Comparison of ENCODE assay signal across 1 cellular context in the genomic region with DNA sequence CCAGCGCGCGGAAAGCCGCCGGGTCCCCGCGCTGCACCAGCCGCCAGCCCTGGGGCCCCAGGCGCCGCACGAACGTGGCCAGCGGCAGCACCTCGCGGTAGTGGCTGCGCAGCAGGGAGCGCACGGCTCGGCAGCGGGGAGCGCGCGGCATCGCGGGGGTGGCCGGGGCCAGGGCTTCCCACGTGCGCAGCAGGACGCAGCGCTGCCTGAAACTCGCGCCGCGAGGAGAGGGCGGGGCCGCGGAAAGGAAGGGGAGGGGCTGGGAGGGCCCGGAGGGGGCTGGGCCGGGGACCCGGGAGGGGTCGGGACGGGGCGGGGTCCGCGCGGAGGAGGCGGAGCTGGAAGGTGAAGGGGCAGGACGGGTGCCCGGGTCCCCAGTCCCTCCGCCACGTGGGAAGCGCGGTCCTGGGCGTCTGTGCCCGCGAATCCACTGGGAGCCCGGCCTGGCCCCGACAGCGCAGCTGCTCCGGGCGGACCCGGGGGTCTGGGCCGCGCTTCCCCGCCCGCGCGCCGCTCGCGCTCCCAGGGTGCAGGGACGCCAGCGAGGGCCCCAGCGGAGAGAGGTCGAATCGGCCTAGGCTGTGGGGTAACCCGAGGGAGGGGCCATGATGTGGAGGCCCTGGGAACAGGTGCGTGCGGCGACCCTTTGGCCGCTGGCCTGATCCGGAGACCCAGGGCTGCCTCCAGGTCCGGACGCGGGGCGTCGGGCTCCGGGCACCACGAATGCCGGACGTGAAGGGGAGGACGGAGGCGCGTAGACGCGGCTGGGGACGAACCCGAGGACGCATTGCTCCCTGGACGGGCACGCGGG.
TF ChIP-seq lines count a peak whose summit lies in the region.

A gene (minus strand): TSS at position 230 of the 811 bp plus-strand sequence. CDS start 79 bp downstream, at position 151.

TF ChIP-seq in WTC11, 78 proteins besides CTCF, POLR2A, EP300 and RAD21 (continued from another document and continues in another):
- TF ChIP-seq, protein P1, sequence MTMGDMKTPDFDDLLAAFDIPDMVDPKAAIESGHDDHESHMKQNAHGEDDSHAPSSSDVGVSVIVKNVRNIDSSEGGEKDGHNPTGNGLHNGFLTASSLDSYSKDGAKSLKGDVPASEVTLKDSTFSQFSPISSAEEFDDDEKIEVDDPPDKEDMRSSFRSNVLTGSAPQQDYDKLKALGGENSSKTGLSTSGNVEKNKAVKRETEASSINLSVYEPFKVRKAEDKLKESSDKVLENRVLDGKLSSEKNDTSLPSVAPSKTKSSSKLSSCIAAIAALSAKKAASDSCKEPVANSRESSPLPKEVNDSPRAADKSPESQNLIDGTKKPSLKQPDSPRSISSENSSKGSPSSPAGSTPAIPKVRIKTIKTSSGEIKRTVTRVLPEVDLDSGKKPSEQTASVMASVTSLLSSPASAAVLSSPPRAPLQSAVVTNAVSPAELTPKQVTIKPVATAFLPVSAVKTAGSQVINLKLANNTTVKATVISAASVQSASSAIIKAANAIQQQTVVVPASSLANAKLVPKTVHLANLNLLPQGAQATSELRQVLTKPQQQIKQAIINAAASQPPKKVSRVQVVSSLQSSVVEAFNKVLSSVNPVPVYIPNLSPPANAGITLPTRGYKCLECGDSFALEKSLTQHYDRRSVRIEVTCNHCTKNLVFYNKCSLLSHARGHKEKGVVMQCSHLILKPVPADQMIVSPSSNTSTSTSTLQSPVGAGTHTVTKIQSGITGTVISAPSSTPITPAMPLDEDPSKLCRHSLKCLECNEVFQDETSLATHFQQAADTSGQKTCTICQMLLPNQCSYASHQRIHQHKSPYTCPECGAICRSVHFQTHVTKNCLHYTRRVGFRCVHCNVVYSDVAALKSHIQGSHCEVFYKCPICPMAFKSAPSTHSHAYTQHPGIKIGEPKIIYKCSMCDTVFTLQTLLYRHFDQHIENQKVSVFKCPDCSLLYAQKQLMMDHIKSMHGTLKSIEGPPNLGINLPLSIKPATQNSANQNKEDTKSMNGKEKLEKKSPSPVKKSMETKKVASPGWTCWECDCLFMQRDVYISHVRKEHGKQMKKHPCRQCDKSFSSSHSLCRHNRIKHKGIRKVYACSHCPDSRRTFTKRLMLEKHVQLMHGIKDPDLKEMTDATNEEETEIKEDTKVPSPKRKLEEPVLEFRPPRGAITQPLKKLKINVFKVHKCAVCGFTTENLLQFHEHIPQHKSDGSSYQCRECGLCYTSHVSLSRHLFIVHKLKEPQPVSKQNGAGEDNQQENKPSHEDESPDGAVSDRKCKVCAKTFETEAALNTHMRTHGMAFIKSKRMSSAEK (CRISPR knock-in tag; IDR thresholded peaks at IDR 0.05; ENCODE audit: borderline replicate concordance): no peak
- TF ChIP-seq NR3C1 (CRISPR knock-in tag; conservative IDR thresholded peaks at IDR 0.05; ENCODE audit: low read depth) (no peak), ZNF671 (CRISPR knock-in tag; IDR thresholded peaks at IDR 0.05) (no peak), TCF7 (CRISPR knock-in tag; IDR thresholded peaks at IDR 0.05; ENCODE audit: low read depth) (no peak), FOXP1 (CRISPR knock-in tag; IDR thresholded peaks at IDR 0.05; ENCODE audit: borderline replicate concordance) (no peak; the same call in 1 of the 2 replicates), IRF2 (CRISPR knock-in tag; IDR thresholded peaks at IDR 0.05; ENCODE audit: borderline replicate concordance, low read depth) (no peak), GABPB1 (CRISPR knock-in tag; IDR thresholded peaks at IDR 0.05) (no peak), ZNF423 (CRISPR knock-in tag; IDR thresholded peaks at IDR 0.05) (peak; percentile 44), CBFB (CRISPR knock-in tag; IDR thresholded peaks at IDR 0.05; ENCODE audit: low read depth) (peak; percentile 86), ATF1 (CRISPR knock-in tag; IDR thresholded peaks at IDR 0.05) (no peak), CREM (CRISPR knock-in tag; IDR thresholded peaks at IDR 0.05) (peak; percentile 26; the same call in 1 of the 2 replicates), FOXK1 (CRISPR knock-in tag; IDR thresholded peaks at IDR 0.05) (no peak; the same call in 1 of the 2 replicates), TEAD1 (CRISPR knock-in tag; IDR thresholded peaks at IDR 0.05) (peak; percentile 8; the same call in 1 of the 2 replicates), SOX15 (CRISPR knock-in tag; IDR thresholded peaks at IDR 0.05) (no peak), ZNF138 (CRISPR knock-in tag; conservative IDR thresholded peaks at IDR 0.05) (0 out of 2 replicates have a peak, but pooled peaks have one; percentile 39), SMAD4 (CRISPR knock-in tag; IDR thresholded peaks at IDR 0.05) (no peak; the same call in 1 of the 2 replicates), ZNF263 (CRISPR knock-in tag; IDR thresholded peaks at IDR 0.05; ENCODE audit: low read depth) (no peak), ZBTB21 (CRISPR knock-in tag; IDR thresholded peaks at IDR 0.05; ENCODE audit: borderline replicate concordance) (peak; percentile 47; the same call in 1 of the 2 replicates), ELF4 (CRISPR knock-in tag; IDR thresholded peaks at IDR 0.05; ENCODE audit: low read depth) (no peak), ETV6 (CRISPR knock-in tag; IDR thresholded peaks at IDR 0.05) (no peak)
- TF ChIP-seq, protein P2, sequence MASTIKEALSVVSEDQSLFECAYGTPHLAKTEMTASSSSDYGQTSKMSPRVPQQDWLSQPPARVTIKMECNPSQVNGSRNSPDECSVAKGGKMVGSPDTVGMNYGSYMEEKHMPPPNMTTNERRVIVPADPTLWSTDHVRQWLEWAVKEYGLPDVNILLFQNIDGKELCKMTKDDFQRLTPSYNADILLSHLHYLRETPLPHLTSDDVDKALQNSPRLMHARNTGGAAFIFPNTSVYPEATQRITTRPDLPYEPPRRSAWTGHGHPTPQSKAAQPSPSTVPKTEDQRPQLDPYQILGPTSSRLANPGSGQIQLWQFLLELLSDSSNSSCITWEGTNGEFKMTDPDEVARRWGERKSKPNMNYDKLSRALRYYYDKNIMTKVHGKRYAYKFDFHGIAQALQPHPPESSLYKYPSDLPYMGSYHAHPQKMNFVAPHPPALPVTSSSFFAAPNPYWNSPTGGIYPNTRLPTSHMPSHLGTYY (CRISPR knock-in tag; IDR thresholded peaks at IDR 0.05): no peak
- TF ChIP-seq, protein P3, sequence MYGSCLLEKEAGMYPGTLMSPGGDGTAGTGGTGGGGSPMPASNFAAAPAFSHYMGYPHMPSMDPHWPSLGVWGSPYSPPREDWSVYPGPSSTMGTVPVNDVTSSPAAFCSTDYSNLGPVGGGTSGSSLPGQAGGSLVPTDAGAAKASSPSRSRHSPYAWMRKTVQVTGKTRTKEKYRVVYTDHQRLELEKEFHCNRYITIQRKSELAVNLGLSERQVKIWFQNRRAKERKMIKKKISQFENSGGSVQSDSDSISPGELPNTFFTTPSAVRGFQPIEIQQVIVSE (CRISPR knock-in tag; IDR thresholded peaks at IDR 0.05; ENCODE audit: borderline replicate concordance): no peak
- TF ChIP-seq, protein P4, sequence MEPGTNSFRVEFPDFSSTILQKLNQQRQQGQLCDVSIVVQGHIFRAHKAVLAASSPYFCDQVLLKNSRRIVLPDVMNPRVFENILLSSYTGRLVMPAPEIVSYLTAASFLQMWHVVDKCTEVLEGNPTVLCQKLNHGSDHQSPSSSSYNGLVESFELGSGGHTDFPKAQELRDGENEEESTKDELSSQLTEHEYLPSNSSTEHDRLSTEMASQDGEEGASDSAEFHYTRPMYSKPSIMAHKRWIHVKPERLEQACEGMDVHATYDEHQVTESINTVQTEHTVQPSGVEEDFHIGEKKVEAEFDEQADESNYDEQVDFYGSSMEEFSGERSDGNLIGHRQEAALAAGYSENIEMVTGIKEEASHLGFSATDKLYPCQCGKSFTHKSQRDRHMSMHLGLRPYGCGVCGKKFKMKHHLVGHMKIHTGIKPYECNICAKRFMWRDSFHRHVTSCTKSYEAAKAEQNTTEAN (CRISPR knock-in tag; IDR thresholded peaks at IDR 0.05): no peak
- TF ChIP-seq, protein P5, sequence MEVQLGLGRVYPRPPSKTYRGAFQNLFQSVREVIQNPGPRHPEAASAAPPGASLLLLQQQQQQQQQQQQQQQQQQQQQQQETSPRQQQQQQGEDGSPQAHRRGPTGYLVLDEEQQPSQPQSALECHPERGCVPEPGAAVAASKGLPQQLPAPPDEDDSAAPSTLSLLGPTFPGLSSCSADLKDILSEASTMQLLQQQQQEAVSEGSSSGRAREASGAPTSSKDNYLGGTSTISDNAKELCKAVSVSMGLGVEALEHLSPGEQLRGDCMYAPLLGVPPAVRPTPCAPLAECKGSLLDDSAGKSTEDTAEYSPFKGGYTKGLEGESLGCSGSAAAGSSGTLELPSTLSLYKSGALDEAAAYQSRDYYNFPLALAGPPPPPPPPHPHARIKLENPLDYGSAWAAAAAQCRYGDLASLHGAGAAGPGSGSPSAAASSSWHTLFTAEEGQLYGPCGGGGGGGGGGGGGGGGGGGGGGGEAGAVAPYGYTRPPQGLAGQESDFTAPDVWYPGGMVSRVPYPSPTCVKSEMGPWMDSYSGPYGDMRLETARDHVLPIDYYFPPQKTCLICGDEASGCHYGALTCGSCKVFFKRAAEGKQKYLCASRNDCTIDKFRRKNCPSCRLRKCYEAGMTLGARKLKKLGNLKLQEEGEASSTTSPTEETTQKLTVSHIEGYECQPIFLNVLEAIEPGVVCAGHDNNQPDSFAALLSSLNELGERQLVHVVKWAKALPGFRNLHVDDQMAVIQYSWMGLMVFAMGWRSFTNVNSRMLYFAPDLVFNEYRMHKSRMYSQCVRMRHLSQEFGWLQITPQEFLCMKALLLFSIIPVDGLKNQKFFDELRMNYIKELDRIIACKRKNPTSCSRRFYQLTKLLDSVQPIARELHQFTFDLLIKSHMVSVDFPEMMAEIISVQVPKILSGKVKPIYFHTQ (CRISPR knock-in tag; IDR thresholded peaks at IDR 0.05): no peak
- TF ChIP-seq, protein P6, sequence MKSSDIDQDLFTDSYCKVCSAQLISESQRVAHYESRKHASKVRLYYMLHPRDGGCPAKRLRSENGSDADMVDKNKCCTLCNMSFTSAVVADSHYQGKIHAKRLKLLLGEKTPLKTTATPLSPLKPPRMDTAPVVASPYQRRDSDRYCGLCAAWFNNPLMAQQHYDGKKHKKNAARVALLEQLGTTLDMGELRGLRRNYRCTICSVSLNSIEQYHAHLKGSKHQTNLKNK (CRISPR knock-in tag; IDR thresholded peaks at IDR 0.05): no peak
- TF ChIP-seq, protein P7, sequence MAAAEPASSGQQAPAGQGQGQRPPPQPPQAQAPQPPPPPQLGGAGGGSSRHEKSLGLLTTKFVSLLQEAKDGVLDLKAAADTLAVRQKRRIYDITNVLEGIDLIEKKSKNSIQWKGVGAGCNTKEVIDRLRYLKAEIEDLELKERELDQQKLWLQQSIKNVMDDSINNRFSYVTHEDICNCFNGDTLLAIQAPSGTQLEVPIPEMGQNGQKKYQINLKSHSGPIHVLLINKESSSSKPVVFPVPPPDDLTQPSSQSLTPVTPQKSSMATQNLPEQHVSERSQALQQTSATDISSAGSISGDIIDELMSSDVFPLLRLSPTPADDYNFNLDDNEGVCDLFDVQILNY (CRISPR knock-in tag; IDR thresholded peaks at IDR 0.05): peak; percentile 17; the same call in 1 of the 2 replicates
- TF ChIP-seq, protein P8, sequence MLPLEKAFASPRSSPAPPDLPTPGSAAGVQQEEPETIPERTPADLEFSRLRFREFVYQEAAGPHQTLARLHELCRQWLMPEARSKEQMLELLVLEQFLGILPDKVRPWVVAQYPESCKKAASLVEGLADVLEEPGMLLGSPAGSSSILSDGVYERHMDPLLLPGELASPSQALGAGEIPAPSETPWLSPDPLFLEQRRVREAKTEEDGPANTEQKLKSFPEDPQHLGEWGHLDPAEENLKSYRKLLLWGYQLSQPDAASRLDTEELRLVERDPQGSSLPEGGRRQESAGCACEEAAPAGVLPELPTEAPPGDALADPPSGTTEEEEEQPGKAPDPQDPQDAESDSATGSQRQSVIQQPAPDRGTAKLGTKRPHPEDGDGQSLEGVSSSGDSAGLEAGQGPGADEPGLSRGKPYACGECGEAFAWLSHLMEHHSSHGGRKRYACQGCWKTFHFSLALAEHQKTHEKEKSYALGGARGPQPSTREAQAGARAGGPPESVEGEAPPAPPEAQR (CRISPR knock-in tag; IDR thresholded peaks at IDR 0.05): no peak
- TF ChIP-seq, protein P9, sequence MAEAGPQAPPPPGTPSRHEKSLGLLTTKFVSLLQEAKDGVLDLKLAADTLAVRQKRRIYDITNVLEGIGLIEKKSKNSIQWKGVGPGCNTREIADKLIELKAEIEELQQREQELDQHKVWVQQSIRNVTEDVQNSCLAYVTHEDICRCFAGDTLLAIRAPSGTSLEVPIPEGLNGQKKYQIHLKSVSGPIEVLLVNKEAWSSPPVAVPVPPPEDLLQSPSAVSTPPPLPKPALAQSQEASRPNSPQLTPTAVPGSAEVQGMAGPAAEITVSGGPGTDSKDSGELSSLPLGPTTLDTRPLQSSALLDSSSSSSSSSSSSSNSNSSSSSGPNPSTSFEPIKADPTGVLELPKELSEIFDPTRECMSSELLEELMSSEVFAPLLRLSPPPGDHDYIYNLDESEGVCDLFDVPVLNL (CRISPR knock-in tag; IDR thresholded peaks at IDR 0.05; ENCODE audit: borderline replicate concordance, low read depth): no peak; the same call in 1 of the 2 replicates
- TF ChIP-seq, protein P10, sequence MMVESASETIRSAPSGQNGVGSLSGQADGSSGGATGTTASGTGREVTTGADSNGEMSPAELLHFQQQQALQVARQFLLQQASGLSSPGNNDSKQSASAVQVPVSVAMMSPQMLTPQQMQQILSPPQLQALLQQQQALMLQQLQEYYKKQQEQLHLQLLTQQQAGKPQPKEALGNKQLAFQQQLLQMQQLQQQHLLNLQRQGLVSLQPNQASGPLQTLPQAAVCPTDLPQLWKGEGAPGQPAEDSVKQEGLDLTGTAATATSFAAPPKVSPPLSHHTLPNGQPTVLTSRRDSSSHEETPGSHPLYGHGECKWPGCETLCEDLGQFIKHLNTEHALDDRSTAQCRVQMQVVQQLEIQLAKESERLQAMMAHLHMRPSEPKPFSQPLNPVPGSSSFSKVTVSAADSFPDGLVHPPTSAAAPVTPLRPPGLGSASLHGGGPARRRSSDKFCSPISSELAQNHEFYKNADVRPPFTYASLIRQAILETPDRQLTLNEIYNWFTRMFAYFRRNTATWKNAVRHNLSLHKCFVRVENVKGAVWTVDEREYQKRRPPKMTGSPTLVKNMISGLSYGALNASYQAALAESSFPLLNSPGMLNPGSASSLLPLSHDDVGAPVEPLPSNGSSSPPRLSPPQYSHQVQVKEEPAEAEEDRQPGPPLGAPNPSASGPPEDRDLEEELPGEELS (CRISPR knock-in tag; IDR thresholded peaks at IDR 0.05): peak; percentile 28; the same call in 1 of the 2 replicates
- TF ChIP-seq, protein P11, sequence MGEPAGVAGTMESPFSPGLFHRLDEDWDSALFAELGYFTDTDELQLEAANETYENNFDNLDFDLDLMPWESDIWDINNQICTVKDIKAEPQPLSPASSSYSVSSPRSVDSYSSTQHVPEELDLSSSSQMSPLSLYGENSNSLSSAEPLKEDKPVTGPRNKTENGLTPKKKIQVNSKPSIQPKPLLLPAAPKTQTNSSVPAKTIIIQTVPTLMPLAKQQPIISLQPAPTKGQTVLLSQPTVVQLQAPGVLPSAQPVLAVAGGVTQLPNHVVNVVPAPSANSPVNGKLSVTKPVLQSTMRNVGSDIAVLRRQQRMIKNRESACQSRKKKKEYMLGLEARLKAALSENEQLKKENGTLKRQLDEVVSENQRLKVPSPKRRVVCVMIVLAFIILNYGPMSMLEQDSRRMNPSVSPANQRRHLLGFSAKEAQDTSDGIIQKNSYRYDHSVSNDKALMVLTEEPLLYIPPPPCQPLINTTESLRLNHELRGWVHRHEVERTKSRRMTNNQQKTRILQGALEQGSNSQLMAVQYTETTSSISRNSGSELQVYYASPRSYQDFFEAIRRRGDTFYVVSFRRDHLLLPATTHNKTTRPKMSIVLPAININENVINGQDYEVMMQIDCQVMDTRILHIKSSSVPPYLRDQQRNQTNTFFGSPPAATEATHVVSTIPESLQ (CRISPR knock-in tag; IDR thresholded peaks at IDR 0.05): no peak
